Comparison of ENCODE assay signal across 3 cellular contexts in the genomic region with DNA sequence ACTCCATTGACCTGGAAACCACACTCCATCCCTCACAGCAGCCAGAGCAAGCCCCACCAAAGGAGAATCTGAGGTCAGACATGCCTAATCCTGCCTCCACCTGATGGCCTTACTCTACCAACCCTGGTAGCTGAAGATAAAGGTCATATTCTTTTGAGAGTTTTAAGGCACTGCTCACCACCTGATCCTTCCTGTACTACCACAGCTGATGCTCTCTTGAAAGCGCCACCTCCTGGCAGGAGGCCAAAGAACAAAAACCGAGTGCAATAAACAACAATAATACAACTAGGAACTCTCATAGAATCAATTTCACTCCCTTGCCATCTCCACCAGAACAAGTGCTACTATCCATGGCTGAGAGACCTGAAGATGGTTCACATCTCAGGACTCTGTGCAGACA.
TF ChIP-seq lines count a peak whose summit lies in the region.

No MANE protein-coding gene starts in this region.

TF ChIP-seq in SK-N-SH, 30 proteins besides CTCF, POLR2A, EP300 and RAD21 (continued from another document):
- TF ChIP-seq, protein P1, sequence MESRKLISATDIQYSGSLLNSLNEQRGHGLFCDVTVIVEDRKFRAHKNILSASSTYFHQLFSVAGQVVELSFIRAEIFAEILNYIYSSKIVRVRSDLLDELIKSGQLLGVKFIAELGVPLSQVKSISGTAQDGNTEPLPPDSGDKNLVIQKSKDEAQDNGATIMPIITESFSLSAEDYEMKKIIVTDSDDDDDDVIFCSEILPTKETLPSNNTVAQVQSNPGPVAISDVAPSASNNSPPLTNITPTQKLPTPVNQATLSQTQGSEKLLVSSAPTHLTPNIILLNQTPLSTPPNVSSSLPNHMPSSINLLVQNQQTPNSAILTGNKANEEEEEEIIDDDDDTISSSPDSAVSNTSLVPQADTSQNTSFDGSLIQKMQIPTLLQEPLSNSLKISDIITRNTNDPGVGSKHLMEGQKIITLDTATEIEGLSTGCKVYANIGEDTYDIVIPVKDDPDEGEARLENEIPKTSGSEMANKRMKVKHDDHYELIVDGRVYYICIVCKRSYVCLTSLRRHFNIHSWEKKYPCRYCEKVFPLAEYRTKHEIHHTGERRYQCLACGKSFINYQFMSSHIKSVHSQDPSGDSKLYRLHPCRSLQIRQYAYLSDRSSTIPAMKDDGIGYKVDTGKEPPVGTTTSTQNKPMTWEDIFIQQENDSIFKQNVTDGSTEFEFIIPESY (IDR thresholded peaks at IDR 0.05; ENCODE audit: borderline replicate concordance, low read depth), result no peak
- TF ChIP-seq MXI1 (IDR thresholded peaks at IDR 0.05; ENCODE audit: low read depth, low read length) (no peak), TCF12 (IDR thresholded peaks at IDR 0.05) (no peak), NRF1 (IDR thresholded peaks at IDR 0.05; ENCODE audit: low read depth, low read length) (no peak), FOXJ3 (CRISPR knock-in tag; IDR thresholded peaks at IDR 0.05) (no peak), RXRA (IDR thresholded peaks at IDR 0.05; ENCODE audit: borderline replicate concordance, low read depth) (no peak), CHD2 (IDR thresholded peaks at IDR 0.05; ENCODE audit: low read length, partially characterized antibody) (no peak), RFX5 (IDR thresholded peaks at IDR 0.05; ENCODE audit: low read length) (no peak), FOSL2 (IDR thresholded peaks at IDR 0.05; ENCODE audit: borderline replicate concordance, low read depth) (no peak), POLR2AphosphoS5 (IDR thresholded peaks at IDR 0.05; ENCODE audit: low read depth, low read length) (no peak), NFIC (IDR thresholded peaks at IDR 0.05; ENCODE audit: borderline replicate concordance) (no peak), GABPA (IDR thresholded peaks at IDR 0.05; ENCODE audit: low read depth) (no peak)
- TF ChIP-seq, protein P2, sequence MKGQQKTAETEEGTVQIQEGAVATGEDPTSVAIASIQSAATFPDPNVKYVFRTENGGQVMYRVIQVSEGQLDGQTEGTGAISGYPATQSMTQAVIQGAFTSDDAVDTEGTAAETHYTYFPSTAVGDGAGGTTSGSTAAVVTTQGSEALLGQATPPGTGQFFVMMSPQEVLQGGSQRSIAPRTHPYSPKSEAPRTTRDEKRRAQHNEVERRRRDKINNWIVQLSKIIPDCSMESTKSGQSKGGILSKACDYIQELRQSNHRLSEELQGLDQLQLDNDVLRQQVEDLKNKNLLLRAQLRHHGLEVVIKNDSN (IDR thresholded peaks at IDR 0.05; ENCODE audit: borderline replicate concordance, low read depth), result no peak
- TF ChIP-seq, protein P3, sequence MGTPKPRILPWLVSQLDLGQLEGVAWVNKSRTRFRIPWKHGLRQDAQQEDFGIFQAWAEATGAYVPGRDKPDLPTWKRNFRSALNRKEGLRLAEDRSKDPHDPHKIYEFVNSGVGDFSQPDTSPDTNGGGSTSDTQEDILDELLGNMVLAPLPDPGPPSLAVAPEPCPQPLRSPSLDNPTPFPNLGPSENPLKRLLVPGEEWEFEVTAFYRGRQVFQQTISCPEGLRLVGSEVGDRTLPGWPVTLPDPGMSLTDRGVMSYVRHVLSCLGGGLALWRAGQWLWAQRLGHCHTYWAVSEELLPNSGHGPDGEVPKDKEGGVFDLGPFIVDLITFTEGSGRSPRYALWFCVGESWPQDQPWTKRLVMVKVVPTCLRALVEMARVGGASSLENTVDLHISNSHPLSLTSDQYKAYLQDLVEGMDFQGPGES (IDR thresholded peaks at IDR 0.05; ENCODE audit: low read depth, low read length), result no peak

TF ChIP-seq in SK-N-SH treated with all-trans-retinoic acid at 6 μM for 48 hours, 23 proteins besides CTCF, POLR2A, EP300 and RAD21 (continued from another document):
- TF ChIP-seq, protein P4, sequence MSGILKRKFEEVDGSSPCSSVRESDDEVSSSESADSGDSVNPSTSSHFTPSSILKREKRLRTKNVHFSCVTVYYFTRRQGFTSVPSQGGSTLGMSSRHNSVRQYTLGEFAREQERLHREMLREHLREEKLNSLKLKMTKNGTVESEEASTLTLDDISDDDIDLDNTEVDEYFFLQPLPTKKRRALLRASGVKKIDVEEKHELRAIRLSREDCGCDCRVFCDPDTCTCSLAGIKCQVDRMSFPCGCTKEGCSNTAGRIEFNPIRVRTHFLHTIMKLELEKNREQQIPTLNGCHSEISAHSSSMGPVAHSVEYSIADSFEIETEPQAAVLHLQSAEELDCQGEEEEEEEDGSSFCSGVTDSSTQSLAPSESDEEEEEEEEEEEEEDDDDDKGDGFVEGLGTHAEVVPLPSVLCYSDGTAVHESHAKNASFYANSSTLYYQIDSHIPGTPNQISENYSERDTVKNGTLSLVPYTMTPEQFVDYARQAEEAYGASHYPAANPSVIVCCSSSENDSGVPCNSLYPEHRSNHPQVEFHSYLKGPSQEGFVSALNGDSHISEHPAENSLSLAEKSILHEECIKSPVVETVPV (CRISPR knock-in tag; IDR thresholded peaks at IDR 0.05), result no peak
- TF ChIP-seq, protein P5, sequence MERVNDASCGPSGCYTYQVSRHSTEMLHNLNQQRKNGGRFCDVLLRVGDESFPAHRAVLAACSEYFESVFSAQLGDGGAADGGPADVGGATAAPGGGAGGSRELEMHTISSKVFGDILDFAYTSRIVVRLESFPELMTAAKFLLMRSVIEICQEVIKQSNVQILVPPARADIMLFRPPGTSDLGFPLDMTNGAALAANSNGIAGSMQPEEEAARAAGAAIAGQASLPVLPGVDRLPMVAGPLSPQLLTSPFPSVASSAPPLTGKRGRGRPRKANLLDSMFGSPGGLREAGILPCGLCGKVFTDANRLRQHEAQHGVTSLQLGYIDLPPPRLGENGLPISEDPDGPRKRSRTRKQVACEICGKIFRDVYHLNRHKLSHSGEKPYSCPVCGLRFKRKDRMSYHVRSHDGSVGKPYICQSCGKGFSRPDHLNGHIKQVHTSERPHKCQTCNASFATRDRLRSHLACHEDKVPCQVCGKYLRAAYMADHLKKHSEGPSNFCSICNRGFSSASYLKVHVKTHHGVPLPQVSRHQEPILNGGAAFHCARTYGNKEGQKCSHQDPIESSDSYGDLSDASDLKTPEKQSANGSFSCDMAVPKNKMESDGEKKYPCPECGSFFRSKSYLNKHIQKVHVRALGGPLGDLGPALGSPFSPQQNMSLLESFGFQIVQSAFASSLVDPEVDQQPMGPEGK (CRISPR knock-in tag; IDR thresholded peaks at IDR 0.05; ENCODE audit: borderline replicate concordance), result no peak
- TF ChIP-seq OSR1 (CRISPR knock-in tag; IDR thresholded peaks at IDR 0.05) (no peak), ISL1 (CRISPR knock-in tag; IDR thresholded peaks at IDR 0.05) (no peak), CSDC2 (CRISPR knock-in tag; IDR thresholded peaks at IDR 0.05) (no peak), ZFP30 (CRISPR knock-in tag; IDR thresholded peaks at IDR 0.05) (no peak), ZNF8 (CRISPR knock-in tag; IDR thresholded peaks at IDR 0.05) (no peak), TOX (CRISPR knock-in tag; IDR thresholded peaks at IDR 0.05; ENCODE audit: borderline replicate concordance) (no peak)
TF ChIP-seq in SK-N-SH treated with all-trans-retinoic acid at 6 μM for 48 hours: peak in this region for 0.

TF ChIP-seq in GM23338, 12 proteins besides CTCF, POLR2A, EP300 and RAD21:
- TF ChIP-seq, protein P6, sequence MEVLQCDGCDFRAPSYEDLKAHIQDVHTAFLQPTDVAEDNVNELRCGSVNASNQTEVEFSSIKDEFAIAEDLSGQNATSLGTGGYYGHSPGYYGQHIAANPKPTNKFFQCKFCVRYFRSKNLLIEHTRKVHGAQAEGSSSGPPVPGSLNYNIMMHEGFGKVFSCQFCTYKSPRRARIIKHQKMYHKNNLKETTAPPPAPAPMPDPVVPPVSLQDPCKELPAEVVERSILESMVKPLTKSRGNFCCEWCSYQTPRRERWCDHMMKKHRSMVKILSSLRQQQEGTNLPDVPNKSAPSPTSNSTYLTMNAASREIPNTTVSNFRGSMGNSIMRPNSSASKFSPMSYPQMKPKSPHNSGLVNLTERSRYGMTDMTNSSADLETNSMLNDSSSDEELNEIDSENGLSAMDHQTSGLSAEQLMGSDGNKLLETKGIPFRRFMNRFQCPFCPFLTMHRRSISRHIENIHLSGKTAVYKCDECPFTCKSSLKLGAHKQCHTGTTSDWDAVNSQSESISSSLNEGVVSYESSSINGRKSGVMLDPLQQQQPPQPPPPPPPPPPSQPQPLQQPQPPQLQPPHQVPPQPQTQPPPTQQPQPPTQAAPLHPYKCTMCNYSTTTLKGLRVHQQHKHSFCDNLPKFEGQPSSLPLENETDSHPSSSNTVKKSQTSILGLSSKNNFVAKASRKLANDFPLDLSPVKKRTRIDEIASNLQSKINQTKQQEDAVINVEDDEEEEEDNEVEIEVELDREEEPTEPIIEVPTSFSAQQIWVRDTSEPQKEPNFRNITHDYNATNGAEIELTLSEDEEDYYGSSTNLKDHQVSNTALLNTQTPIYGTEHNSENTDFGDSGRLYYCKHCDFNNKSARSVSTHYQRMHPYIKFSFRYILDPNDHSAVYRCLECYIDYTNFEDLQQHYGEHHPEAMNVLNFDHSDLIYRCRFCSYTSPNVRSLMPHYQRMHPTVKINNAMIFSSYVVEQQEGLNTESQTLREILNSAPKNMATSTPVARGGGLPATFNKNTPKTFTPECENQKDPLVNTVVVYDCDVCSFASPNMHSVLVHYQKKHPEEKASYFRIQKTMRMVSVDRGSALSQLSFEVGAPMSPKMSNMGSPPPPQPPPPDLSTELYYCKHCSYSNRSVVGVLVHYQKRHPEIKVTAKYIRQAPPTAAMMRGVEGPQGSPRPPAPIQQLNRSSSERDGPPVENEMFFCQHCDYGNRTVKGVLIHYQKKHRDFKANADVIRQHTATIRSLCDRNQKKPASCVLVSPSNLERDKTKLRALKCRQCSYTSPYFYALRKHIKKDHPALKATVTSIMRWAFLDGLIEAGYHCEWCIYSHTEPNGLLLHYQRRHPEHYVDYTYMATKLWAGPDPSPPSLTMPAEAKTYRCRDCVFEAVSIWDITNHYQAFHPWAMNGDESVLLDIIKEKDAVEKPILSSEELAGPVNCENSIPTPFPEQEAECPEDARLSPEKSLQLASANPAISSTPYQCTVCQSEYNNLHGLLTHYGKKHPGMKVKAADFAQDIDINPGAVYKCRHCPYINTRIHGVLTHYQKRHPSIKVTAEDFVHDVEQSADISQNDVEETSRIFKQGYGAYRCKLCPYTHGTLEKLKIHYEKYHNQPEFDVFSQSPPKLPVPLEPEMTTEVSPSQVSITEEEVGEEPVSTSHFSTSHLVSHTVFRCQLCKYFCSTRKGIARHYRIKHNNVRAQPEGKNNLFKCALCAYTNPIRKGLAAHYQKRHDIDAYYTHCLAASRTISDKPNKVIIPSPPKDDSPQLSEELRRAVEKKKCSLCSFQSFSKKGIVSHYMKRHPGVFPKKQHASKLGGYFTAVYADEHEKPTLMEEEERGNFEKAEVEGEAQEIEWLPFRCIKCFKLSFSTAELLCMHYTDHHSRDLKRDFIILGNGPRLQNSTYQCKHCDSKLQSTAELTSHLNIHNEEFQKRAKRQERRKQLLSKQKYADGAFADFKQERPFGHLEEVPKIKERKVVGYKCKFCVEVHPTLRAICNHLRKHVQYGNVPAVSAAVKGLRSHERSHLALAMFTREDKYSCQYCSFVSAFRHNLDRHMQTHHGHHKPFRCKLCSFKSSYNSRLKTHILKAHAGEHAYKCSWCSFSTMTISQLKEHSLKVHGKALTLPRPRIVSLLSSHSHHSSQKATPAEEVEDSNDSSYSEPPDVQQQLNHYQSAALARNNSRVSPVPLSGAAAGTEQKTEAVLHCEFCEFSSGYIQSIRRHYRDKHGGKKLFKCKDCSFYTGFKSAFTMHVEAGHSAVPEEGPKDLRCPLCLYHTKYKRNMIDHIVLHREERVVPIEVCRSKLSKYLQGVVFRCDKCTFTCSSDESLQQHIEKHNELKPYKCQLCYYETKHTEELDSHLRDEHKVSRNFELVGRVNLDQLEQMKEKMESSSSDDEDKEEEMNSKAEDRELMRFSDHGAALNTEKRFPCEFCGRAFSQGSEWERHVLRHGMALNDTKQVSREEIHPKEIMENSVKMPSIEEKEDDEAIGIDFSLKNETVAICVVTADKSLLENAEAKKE (CRISPR knock-in tag; IDR thresholded peaks at IDR 0.05), result no peak
- no peak for TF ChIP-seq EZH2 (IDR thresholded peaks at IDR 0.05; ENCODE audit: low read depth, unreplicated experiment)
- TF ChIP-seq, protein P7, sequence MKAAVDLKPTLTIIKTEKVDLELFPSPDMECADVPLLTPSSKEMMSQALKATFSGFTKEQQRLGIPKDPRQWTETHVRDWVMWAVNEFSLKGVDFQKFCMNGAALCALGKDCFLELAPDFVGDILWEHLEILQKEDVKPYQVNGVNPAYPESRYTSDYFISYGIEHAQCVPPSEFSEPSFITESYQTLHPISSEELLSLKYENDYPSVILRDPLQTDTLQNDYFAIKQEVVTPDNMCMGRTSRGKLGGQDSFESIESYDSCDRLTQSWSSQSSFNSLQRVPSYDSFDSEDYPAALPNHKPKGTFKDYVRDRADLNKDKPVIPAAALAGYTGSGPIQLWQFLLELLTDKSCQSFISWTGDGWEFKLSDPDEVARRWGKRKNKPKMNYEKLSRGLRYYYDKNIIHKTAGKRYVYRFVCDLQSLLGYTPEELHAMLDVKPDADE (IDR thresholded peaks at IDR 0.05), result no peak
